In the genomic region with DNA sequence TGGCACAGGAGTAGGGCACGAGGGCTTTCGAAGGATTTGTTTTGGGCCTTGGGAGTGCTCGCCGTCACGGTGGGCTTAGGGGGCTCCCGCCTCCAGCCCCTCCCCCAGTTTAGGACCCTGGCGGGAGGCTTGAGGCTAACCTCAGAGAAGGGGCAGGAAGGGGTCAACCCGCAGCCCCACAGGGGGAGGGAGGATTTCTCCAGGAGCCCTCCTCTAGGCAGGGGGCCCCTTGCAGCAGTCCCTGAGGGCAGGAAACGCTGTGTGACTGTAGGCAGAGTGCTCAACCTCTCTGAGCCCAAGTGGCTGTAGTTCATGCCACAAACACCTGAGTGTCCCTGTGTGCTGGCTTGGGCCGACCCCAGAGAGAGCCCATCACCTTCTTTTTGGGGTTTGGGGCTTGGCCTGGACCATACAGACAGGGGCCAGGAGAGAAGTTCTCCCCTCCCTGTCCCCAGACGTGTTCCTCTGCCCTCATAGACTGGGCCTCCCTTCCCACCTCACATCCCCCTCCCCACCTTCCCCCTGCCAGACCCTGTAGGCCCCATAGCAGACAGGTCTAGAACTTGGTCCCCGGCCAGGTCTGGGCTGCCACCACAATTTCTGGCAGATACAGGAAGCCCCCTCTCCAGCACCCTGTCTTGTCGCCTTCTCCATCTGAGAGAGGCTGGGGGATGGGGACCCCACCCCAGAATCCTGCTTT, we compare ENCODE assay signal across 1 cellular context.
TF ChIP-seq lines count a peak whose summit lies in the region.

No MANE protein-coding gene starts in this region.

TF ChIP-seq in WTC11, 78 proteins besides CTCF, POLR2A, EP300 and RAD21 (continued from another document):
- TF ChIP-seq, protein P1, sequence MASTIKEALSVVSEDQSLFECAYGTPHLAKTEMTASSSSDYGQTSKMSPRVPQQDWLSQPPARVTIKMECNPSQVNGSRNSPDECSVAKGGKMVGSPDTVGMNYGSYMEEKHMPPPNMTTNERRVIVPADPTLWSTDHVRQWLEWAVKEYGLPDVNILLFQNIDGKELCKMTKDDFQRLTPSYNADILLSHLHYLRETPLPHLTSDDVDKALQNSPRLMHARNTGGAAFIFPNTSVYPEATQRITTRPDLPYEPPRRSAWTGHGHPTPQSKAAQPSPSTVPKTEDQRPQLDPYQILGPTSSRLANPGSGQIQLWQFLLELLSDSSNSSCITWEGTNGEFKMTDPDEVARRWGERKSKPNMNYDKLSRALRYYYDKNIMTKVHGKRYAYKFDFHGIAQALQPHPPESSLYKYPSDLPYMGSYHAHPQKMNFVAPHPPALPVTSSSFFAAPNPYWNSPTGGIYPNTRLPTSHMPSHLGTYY (CRISPR knock-in tag; IDR thresholded peaks at IDR 0.05), result 0 out of 2 replicates have a peak, but pooled peaks have one; percentile 5
- TF ChIP-seq RORB (CRISPR knock-in tag; IDR thresholded peaks at IDR 0.05), result no peak
- TF ChIP-seq NR3C1 (CRISPR knock-in tag; conservative IDR thresholded peaks at IDR 0.05; ENCODE audit: low read depth), result no peak
- 0 out of 2 replicates have a peak, but pooled peaks have one; percentile 49 for TF ChIP-seq EMX1 (CRISPR knock-in tag; IDR thresholded peaks at IDR 0.05)
- TF ChIP-seq ZNF138 (CRISPR knock-in tag; conservative IDR thresholded peaks at IDR 0.05), result no peak
- TF ChIP-seq, protein P2, sequence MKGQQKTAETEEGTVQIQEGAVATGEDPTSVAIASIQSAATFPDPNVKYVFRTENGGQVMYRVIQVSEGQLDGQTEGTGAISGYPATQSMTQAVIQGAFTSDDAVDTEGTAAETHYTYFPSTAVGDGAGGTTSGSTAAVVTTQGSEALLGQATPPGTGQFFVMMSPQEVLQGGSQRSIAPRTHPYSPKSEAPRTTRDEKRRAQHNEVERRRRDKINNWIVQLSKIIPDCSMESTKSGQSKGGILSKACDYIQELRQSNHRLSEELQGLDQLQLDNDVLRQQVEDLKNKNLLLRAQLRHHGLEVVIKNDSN (CRISPR knock-in tag; IDR thresholded peaks at IDR 0.05), result no peak
- TF ChIP-seq, protein P3, sequence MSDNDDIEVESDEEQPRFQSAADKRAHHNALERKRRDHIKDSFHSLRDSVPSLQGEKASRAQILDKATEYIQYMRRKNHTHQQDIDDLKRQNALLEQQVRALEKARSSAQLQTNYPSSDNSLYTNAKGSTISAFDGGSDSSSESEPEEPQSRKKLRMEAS (CRISPR knock-in tag; IDR thresholded peaks at IDR 0.05), result no peak
- TF ChIP-seq ZNF671 (CRISPR knock-in tag; IDR thresholded peaks at IDR 0.05), result no peak
- TF ChIP-seq, protein P4, sequence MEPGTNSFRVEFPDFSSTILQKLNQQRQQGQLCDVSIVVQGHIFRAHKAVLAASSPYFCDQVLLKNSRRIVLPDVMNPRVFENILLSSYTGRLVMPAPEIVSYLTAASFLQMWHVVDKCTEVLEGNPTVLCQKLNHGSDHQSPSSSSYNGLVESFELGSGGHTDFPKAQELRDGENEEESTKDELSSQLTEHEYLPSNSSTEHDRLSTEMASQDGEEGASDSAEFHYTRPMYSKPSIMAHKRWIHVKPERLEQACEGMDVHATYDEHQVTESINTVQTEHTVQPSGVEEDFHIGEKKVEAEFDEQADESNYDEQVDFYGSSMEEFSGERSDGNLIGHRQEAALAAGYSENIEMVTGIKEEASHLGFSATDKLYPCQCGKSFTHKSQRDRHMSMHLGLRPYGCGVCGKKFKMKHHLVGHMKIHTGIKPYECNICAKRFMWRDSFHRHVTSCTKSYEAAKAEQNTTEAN (CRISPR knock-in tag; IDR thresholded peaks at IDR 0.05), result no peak
- TF ChIP-seq, protein P5, sequence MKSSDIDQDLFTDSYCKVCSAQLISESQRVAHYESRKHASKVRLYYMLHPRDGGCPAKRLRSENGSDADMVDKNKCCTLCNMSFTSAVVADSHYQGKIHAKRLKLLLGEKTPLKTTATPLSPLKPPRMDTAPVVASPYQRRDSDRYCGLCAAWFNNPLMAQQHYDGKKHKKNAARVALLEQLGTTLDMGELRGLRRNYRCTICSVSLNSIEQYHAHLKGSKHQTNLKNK (CRISPR knock-in tag; IDR thresholded peaks at IDR 0.05), result 0 out of 2 replicates have a peak, but pooled peaks have one; percentile 29
- TF ChIP-seq ZNF423 (CRISPR knock-in tag; IDR thresholded peaks at IDR 0.05), result no peak
